In genomic region chr6:5556011-5556410, GRCh38 we compare ENCODE assay signal across 25 cellular contexts.
DNase-seq lines count a peak whose midpoint lies in the region; ATAC-seq, FAIRE-seq and TF ChIP-seq lines count a peak whose summit lies in the region.
"Had no signal": no experiment of that assay in that cellular context is flagged by ENCODE, and none has a peak within 500 bp of the region (broad histone marks: within the 10 kb centered on the region; RNA-seq: fewer than 3 reads in every experiment).

No MANE protein-coding gene starts in this region.

- H3K9me3 ChIP-seq in adipocyte (ENCODE audit: control insufficient read depth, low read length) (peaks cover 4% of the 10 kb centered on the region), uterus (no peaks in the 10 kb centered on the region), upper lobe of left lung (no peaks in the 10 kb centered on the region)
- H3K9me3 ChIP-seq: BE2C had no signal

- FAIRE-seq in H54 (lab: Jason Lieb, UNC) = no peak
- FAIRE-seq: GM18507 had no signal

- no peaks in the 10 kb centered on the region for H3K36me3 ChIP-seq in adipocyte (ENCODE audit: control insufficient read depth, insufficient read depth, low read length, severe bottlenecking)
- H3K36me3 ChIP-seq in uterus = no peaks in the 10 kb centered on the region
- no peaks in the 10 kb centered on the region for H3K36me3 ChIP-seq in upper lobe of left lung
- H3K36me3 ChIP-seq: BE2C had no signal

- H3K9ac ChIP-seq in adipocyte (ENCODE audit: low read length) = no peak overlapping the region
- H3K9ac ChIP-seq: KMS-11 had no signal

- no peak for TF ChIP-seq CTCF in uterus (IDR thresholded peaks at IDR 0.05)
- no peak for TF ChIP-seq CTCF in upper lobe of left lung (IDR thresholded peaks at IDR 0.05)

- WGBS in upper lobe of left lung, 2 donors = 94% methylated on average over 7 of the region's 7 CpGs

- H3K27ac ChIP-seq in uterus (no peak overlapping the region), upper lobe of left lung (no peak overlapping the region)
- H3K27ac ChIP-seq: KMS-11 had no signal

- H3K4me1 ChIP-seq in adipocyte (ENCODE audit: control insufficient read depth, insufficient read depth, low read length) (peaks cover 9% of the 10 kb centered on the region), uterus (no peaks in the 10 kb centered on the region), upper lobe of left lung (no peaks in the 10 kb centered on the region)

- DNase-seq in D341Med (ENCODE audit: low spot score) (peak; percentile 49), MV-4-11 (lab: John Stamatoyannopoulos, UW) (peak; percentile 83), adipocyte (ENCODE audit: low read depth) (peak; percentile 13), iris pigment epithelial cell (ENCODE audit: low read depth) (peak; percentile 87), uterus (no peak), DMS53 (lab: John Stamatoyannopoulos, UW) (no peak), H54 (ENCODE audit: insufficient read length, low spot score) (no peak), upper lobe of left lung (no peak)
- DNase-seq: 8988T; ACHN; BE2C; CD8-positive, alpha-beta memory T cell; DMS153; MM.1S; NCI-H1092 treated with DMSO at 0.1 percent for 48 hours; NCI-H1436 treated with DMSO at 0.1 percent for 48 hours; NCI-H2029; NCI-H446 treated with DMSO at 0.1 percent for 48 hours; NCI-H526; Right ventricle myocardium superior; RPMI8226 had no signal

- H3K27me3 ChIP-seq in adipocyte (replicated peaks; ENCODE audit: control insufficient read depth, insufficient read depth, low read length) (no peaks in the 10 kb centered on the region), uterus (no peaks in the 10 kb centered on the region), upper lobe of left lung (no peaks in the 10 kb centered on the region)
- H3K27me3 ChIP-seq: BE2C had no signal

- ATAC-seq in upper lobe of left lung (ENCODE audit: low FRiP score in 2 of 2) = no peak
- ATAC-seq: GM23338, HCT116 had no signal

- intact Hi-C loops in uterus (cut with DNase I; ENCODE audit: low total_unique reads) = no loop called here

- no peak overlapping the region for H3K4me3 ChIP-seq in adipocyte (ENCODE audit: low read length)
- H3K4me3 ChIP-seq in uterus = no peak overlapping the region
- no peak overlapping the region for H3K4me3 ChIP-seq in upper lobe of left lung
- H3K4me3 ChIP-seq: GM23338 had no signal

- TF ChIP-seq POLR2A in uterus (IDR thresholded peaks at IDR 0.05) (no peak), H54 (IDR thresholded peaks at IDR 0.05; ENCODE audit: low read depth, low read length) (no peak), upper lobe of left lung (IDR thresholded peaks at IDR 0.05) (no peak)

- no peak for TF ChIP-seq EP300 in upper lobe of left lung (IDR thresholded peaks at IDR 0.05)

Comparison
In these comparisons a context has a peak if more than half of its experiments do, and no peak if none do; other contexts are left out.
1. DNase-seq: peak in D341Med (single experiment), MV-4-11 (single experiment), adipocyte (single experiment) and iris pigment epithelial cell (single experiment); none in uterus (0 of 2), DMS53 (single experiment), H54 (single experiment) and upper lobe of left lung (0 of 2).